ENCODE assay signal across 30 cellular contexts in genomic region chr4:140668111-140668510, GRCh38.
"Had no signal": no experiment of that assay in that cellular context is flagged by ENCODE, and none has a peak within 500 bp of the region (broad histone marks: within the 10 kb centered on the region; RNA-seq: fewer than 3 reads in every experiment).

No MANE protein-coding gene starts in this region.

- H3K36me3 ChIP-seq: neutrophil, ovary had no signal

- H3K79me2 ChIP-seq: parathyroid adenoma had no signal

- H3K27me3 Mint-ChIP-seq: naive thymus-derived CD8-positive, alpha-beta T cell; progenitor cell of endocrine pancreas had no signal

- H3K9me3 ChIP-seq: neutrophil, ovary, psoas muscle, right lobe of liver, sigmoid colon, stomach, thoracic aorta, thyroid gland, tibial nerve, upper lobe of left lung, vagina had no signal

- H3K9me3 Mint-ChIP-seq: naive thymus-derived CD8-positive, alpha-beta T cell; natural killer cell treated with Interleukin-12 subunit alpha and Interleukin-12 subunit beta and Interleukin-15 and Interleukin-18, amount 100 ng/mL, for 72 hours; nephron progenitor cell; neural crest cell; stimulated activated effector memory CD8-positive, alpha-beta T cell treated with anti-CD3 and anti-CD28 coated beads, Interleukin-12 subunit alpha, Interleukin-12 subunit beta, amount 100 ng/mL, for 72 hours; stimulated activated naive CD8-positive, alpha-beta T cell treated with anti-CD3 and anti-CD28 coated beads, Interleukin-15, Interleukin-2, amounts not matched to agents 100 ng/mL and 50 ng/mL, for 24 hours had no signal

- FAIRE-seq: small intestine, urothelium cell line had no signal

- H3K4me1 Mint-ChIP-seq: nephron progenitor cell; neural crest cell; stimulated activated effector memory CD8-positive, alpha-beta T cell treated with anti-CD3 and anti-CD28 coated beads, Interleukin-12 subunit alpha, Interleukin-12 subunit beta, amount 100 ng/mL, for 72 hours had no signal

- H3K27ac Mint-ChIP-seq: naive thymus-derived CD8-positive, alpha-beta T cell; natural killer cell treated with Interleukin-12 subunit alpha and Interleukin-12 subunit beta and Interleukin-15 and Interleukin-18, amount 100 ng/mL, for 72 hours; nephron progenitor cell; progenitor cell of endocrine pancreas; stimulated activated effector memory CD8-positive, alpha-beta T cell treated with anti-CD3 and anti-CD28 coated beads, Interleukin-12 subunit alpha, Interleukin-12 subunit beta, amount 100 ng/mL, for 72 hours; stimulated activated naive CD8-positive, alpha-beta T cell treated with anti-CD3 and anti-CD28 coated beads, Interleukin-15, Interleukin-2, amounts not matched to agents 100 ng/mL and 50 ng/mL, for 24 hours had no signal

- DNase-seq: naive thymus-derived CD8-positive, alpha-beta T cell; nephron progenitor cell; occipital lobe; ovary; posterior cingulate gyrus; psoas muscle; right cardiac atrium; right lobe of liver; sigmoid colon; small intestine; stimulated activated CD4-positive, alpha-beta T cell treated with anti-CD3 and anti-CD28 coated beads, Interleukin-15, amount 100 ng/mL, for 24 hours; stimulated activated CD4-positive, alpha-beta T cell treated with anti-CD3 and anti-CD28 coated beads, Interleukin-2, amount 100 ng/mL, for 24 hours; stimulated activated CD4-positive, alpha-beta T cell treated with anti-CD3 and anti-CD28 coated beads, Interleukin-2, amount 100 ng/mL, for 48 hours; stimulated activated CD4-positive, alpha-beta T cell treated with anti-CD3 and anti-CD28 coated beads, Interleukin-4, amount 100 ng/mL, for 24 hours; stimulated activated naive CD4-positive, alpha-beta T cell treated with Interleukin-2 at 50 U/mL for 16 hours; stomach; thyroid gland; trophoblast cell had no signal

- H2AFZ ChIP-seq: parathyroid adenoma had no signal

- H3K4me1 ChIP-seq: parathyroid adenoma, psoas muscle, right lobe of liver, stomach, thyroid gland, tibial nerve, vagina had no signal

- H3K4me3 Mint-ChIP-seq: naive thymus-derived CD8-positive, alpha-beta T cell; natural killer cell treated with Interleukin-12 subunit alpha and Interleukin-12 subunit beta and Interleukin-15 and Interleukin-18, amount 100 ng/mL, for 72 hours; nephron progenitor cell; neural crest cell; stimulated activated effector memory CD8-positive, alpha-beta T cell treated with anti-CD3 and anti-CD28 coated beads, Interleukin-12 subunit alpha, Interleukin-12 subunit beta, amount 100 ng/mL, for 72 hours; stimulated activated naive CD8-positive, alpha-beta T cell treated with anti-CD3 and anti-CD28 coated beads, Interleukin-15, Interleukin-2, amounts not matched to agents 100 ng/mL and 50 ng/mL, for 24 hours had no signal

- H3K27ac ChIP-seq: neutrophil, ovary, parathyroid adenoma, psoas muscle, sigmoid colon, thoracic aorta, thyroid gland, tibial nerve, vagina had no signal

- H3K9ac ChIP-seq: parathyroid adenoma had no signal

- H3K4me3 ChIP-seq: ovary, psoas muscle, right lobe of liver, sigmoid colon, stomach, thoracic aorta, thyroid gland, tibial nerve, upper lobe of left lung, vagina had no signal

- H3K27me3 ChIP-seq: neutrophil, ovary, right lobe of liver, sigmoid colon, stomach, thyroid gland, tibial nerve, upper lobe of left lung, vagina had no signal

- ATAC-seq: naive thymus-derived CD8-positive, alpha-beta T cell; natural killer cell treated with Interleukin-12 subunit alpha and Interleukin-12 subunit beta and Interleukin-15 and Interleukin-18, amount 100 ng/mL, for 72 hours; psoas muscle; right cardiac atrium; stimulated activated effector memory CD8-positive, alpha-beta T cell treated with anti-CD3 and anti-CD28 coated beads, Interleukin-12 subunit alpha, Interleukin-12 subunit beta, amount 100 ng/mL, for 72 hours had no signal

- H3K36me3 Mint-ChIP-seq: naive thymus-derived CD8-positive, alpha-beta T cell; natural killer cell treated with Interleukin-12 subunit alpha and Interleukin-12 subunit beta and Interleukin-15 and Interleukin-18, amount 100 ng/mL, for 72 hours; stimulated activated effector memory CD8-positive, alpha-beta T cell treated with anti-CD3 and anti-CD28 coated beads, Interleukin-12 subunit alpha, Interleukin-12 subunit beta, amount 100 ng/mL, for 72 hours had no signal
